Comparison of ENCODE assay signal across 8 cellular contexts in the genomic region with DNA sequence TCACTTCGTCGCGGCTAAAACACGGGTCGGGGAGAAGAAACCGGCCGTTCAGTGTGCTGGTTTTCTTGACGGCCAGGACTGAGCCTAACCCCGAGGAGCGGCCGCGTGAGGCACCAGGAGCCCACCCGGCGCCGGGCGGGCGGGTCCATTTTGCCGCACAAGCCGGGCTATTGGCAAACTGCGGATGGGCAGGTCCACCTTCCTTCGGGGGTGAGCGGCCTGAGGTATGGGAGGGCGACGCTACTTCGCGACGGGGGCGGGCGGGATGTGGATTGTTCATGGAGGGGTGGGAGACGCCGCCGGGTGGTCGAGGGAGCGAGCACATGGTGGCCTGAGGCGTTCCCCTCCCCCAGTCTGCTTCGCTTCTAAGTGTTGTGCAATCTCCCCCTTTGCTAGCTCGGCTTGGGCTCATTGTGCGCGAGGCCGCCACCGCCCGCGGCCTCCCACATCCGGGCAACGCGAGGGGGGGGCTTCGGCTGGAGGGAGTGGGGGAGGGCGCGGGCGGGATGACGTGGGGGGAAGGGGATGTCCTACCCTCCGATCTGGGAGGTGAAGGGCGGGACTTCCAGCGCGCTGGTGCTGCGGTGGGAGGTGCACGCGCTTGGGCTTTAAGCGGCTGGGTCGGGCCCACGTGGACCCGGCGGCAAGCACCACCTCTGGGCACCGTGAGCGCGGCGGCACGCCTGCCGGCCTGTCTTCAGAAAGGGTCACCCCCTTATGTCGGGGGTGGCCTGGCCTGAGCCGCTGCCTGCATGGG. TPM values are rescaled to one million over a fixed set of nuclear protein-coding genes. Genes with fewer than 3 reads are reported as not detected.
DNase-seq lines count a peak whose midpoint lies in the region; ATAC-seq and TF ChIP-seq lines count a peak whose summit lies in the region.

No MANE protein-coding gene starts in this region.

- H3K36me3 ChIP-seq in GM23338 (ENCODE audit: insufficient read depth): peaks cover 47% of the 10 kb centered on the region

- H3K79me2 ChIP-seq in GM23338 (replicated peaks; ENCODE audit: insufficient read depth): peaks cover 59% of the 10 kb centered on the region

- H3K4me3 Mint-ChIP-seq in GM23338: peak overlapping the region; percentile 90

- H3K4me2 ChIP-seq in GM23338: peak overlapping the region; percentile 100

- peak; percentile 25 for ATAC-seq in GM23338
- no peak for ATAC-seq in HG03139 (IDR thresholded peaks at IDR 0.05; ENCODE audit: unreplicated experiment)

- H4K20me1 ChIP-seq in GM23338 (replicated peaks; ENCODE audit: insufficient read depth): peaks cover 40% of the 10 kb centered on the region

- peak overlapping the region; percentile 100 for H3K27ac Mint-ChIP-seq in GM23338

- H3F3A ChIP-seq in GM23338 (replicated peaks; ENCODE audit: low read depth): peaks cover 70% of the 10 kb centered on the region

- H3K27ac ChIP-seq in C4-2B (peak overlapping the region; percentile 100), GM23338 (ENCODE audit: low read depth) (peak overlapping the region; percentile 97)

- no peak overlapping the region for H2AFZ ChIP-seq in GM23338

- no peaks in the 10 kb centered on the region for H3K27me3 ChIP-seq in GM23338 (ENCODE audit: insufficient read depth)

- no peaks in the 10 kb centered on the region for H3K9me2 ChIP-seq in GM23338 (ENCODE audit: insufficient read depth)

- peaks cover 11% of the 10 kb centered on the region; the same call in 2 of the 3 replicates for H3K9me3 Mint-ChIP-seq in GM23338

- peaks cover 52% of the 10 kb centered on the region for H3K4me1 Mint-ChIP-seq in GM23338

- DNase-seq in GM23338 (ENCODE audit: low spot score) (peak; percentile 88), NCI-H226 (peak; percentile 86), cerebellum (ENCODE audit: low spot score) (peak; percentile 93), kidney glomerular epithelial cell (lab: John Stamatoyannopoulos, UW) (peak; percentile 83)
- peak; percentile 83 for DNase-seq in activated CD4-positive, alpha-beta T cell treated with anti-CD3 and anti-CD28 coated beads for 1 hour
- DNase-seq in stimulated activated CD4-positive, alpha-beta T cell treated with anti-CD3 and anti-CD28 coated beads, Interleukin-15, amount 100 ng/mL, for 1 hour (ENCODE audit: low read depth in 1 of 2, low spot score in 1 of 2): peak; percentile 82 to 86

- TF ChIP-seq CTCF in C4-2B (conservative IDR thresholded peaks at IDR 0.05) (no peak), GM23338 (conservative IDR thresholded peaks at IDR 0.05; ENCODE audit: low read depth in 2 of 2) (no peak)

- peak overlapping the region; percentile 100 for H3K4me3 ChIP-seq in GM23338

- peaks cover 95% of the 10 kb centered on the region for H3K36me3 Mint-ChIP-seq in GM23338 (ENCODE audit: low read depth)

- peaks cover 39% of the 10 kb centered on the region for H3K27me3 Mint-ChIP-seq in GM23338 (ENCODE audit: insufficient read depth, low read depth, poor library complexity)

- H3K4me1 ChIP-seq in GM23338 (ENCODE audit: insufficient read depth): peaks cover 38% of the 10 kb centered on the region

TF ChIP-seq in GM23338, 12 proteins besides CTCF, POLR2A, EP300 and RAD21:
- TF ChIP-seq CREB1 (CRISPR knock-in tag; IDR thresholded peaks at IDR 0.05; ENCODE audit: low read depth): peak; percentile 75
- no peak for TF ChIP-seq EZH2 (IDR thresholded peaks at IDR 0.05; ENCODE audit: low read depth, unreplicated experiment)
- TF ChIP-seq STAT1 (IDR thresholded peaks at IDR 0.05; ENCODE audit: unreplicated experiment): no peak
- TF ChIP-seq, protein P1, sequence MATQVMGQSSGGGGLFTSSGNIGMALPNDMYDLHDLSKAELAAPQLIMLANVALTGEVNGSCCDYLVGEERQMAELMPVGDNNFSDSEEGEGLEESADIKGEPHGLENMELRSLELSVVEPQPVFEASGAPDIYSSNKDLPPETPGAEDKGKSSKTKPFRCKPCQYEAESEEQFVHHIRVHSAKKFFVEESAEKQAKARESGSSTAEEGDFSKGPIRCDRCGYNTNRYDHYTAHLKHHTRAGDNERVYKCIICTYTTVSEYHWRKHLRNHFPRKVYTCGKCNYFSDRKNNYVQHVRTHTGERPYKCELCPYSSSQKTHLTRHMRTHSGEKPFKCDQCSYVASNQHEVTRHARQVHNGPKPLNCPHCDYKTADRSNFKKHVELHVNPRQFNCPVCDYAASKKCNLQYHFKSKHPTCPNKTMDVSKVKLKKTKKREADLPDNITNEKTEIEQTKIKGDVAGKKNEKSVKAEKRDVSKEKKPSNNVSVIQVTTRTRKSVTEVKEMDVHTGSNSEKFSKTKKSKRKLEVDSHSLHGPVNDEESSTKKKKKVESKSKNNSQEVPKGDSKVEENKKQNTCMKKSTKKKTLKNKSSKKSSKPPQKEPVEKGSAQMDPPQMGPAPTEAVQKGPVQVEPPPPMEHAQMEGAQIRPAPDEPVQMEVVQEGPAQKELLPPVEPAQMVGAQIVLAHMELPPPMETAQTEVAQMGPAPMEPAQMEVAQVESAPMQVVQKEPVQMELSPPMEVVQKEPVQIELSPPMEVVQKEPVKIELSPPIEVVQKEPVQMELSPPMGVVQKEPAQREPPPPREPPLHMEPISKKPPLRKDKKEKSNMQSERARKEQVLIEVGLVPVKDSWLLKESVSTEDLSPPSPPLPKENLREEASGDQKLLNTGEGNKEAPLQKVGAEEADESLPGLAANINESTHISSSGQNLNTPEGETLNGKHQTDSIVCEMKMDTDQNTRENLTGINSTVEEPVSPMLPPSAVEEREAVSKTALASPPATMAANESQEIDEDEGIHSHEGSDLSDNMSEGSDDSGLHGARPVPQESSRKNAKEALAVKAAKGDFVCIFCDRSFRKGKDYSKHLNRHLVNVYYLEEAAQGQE (IDR thresholded peaks at IDR 0.05; ENCODE audit: unreplicated experiment): no peak
- TF ChIP-seq ZNF331 (CRISPR knock-in tag; IDR thresholded peaks at IDR 0.05; ENCODE audit: low read depth): no peak
- TF ChIP-seq, protein P2, sequence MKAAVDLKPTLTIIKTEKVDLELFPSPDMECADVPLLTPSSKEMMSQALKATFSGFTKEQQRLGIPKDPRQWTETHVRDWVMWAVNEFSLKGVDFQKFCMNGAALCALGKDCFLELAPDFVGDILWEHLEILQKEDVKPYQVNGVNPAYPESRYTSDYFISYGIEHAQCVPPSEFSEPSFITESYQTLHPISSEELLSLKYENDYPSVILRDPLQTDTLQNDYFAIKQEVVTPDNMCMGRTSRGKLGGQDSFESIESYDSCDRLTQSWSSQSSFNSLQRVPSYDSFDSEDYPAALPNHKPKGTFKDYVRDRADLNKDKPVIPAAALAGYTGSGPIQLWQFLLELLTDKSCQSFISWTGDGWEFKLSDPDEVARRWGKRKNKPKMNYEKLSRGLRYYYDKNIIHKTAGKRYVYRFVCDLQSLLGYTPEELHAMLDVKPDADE (IDR thresholded peaks at IDR 0.05): no peak
- peak; percentile 45 for TF ChIP-seq POLR2AphosphoS5 (IDR thresholded peaks at IDR 0.05; ENCODE audit: low read depth)
- TF ChIP-seq ZNF114 (CRISPR knock-in tag; IDR thresholded peaks at IDR 0.05): no peak
- no peak for TF ChIP-seq EZH2phosphoT487 (IDR thresholded peaks at IDR 0.05; ENCODE audit: unreplicated experiment)
- TF ChIP-seq JUNB (IDR thresholded peaks at IDR 0.05; ENCODE audit: unreplicated experiment): no peak
- TF ChIP-seq NANOG (IDR thresholded peaks at IDR 0.05; ENCODE audit: borderline replicate concordance): no peak
TF ChIP-seq in GM23338: peak in this region for 2.

RNA-seq across cellular contexts. Expression of a gene that starts 5.9 kb away (rescaled TPM):
- 0.62 TPM in 1 of 2 replicates, not detected in the other for total RNA-seq in GM23338 (2014; rRNA removed; shearing (Covaris generic))
- not detected in 2 replicates for polyA plus RNA-seq in GM23338 (2016; fragmentation: Nextera tagmentation; extraction: Ambion mirVana)
- 3.2 TPM for total RNA-seq in cerebellum

RNA-seq across cellular contexts. Expression of a gene that starts 10.2 kb away (rescaled TPM):
- 196 and 216 TPM in 2 replicates for total RNA-seq in GM23338 (2014; rRNA removed; shearing (Covaris generic))
- 65.1 and 65.8 TPM in 2 replicates for polyA plus RNA-seq in GM23338 (2016; fragmentation: Nextera tagmentation; extraction: Ambion mirVana)
- total RNA-seq in cerebellum: 37.6 TPM

RNA-seq across cellular contexts. Expression of a gene that starts 11.8 kb away (rescaled TPM):
- total RNA-seq in GM23338 (2014; rRNA removed; shearing (Covaris generic)): 125 and 138 TPM in 2 replicates
- polyA plus RNA-seq in GM23338 (2016; fragmentation: Nextera tagmentation; extraction: Ambion mirVana): 5.5 and 6.5 TPM in 2 replicates
- 44.9 TPM for total RNA-seq in cerebellum

RNA-seq across cellular contexts. Expression of a gene that starts 15.0 kb away (rescaled TPM):
- total RNA-seq in GM23338 (2014; rRNA removed; shearing (Covaris generic)): 1.5 TPM in 1 of 2 replicates, not detected in the other
- 1.9 and 2.2 TPM in 2 replicates for polyA plus RNA-seq in GM23338 (2016; fragmentation: Nextera tagmentation; extraction: Ambion mirVana)
- total RNA-seq in cerebellum: 1.1 TPM

RNA-seq across cellular contexts. Expression of a gene that starts 16.4 kb away (rescaled TPM):
- 23.6 and 43.0 TPM in 2 replicates for total RNA-seq in GM23338 (2014; rRNA removed; shearing (Covaris generic))
- polyA plus RNA-seq in GM23338 (2016; fragmentation: Nextera tagmentation; extraction: Ambion mirVana): 29.9 and 37.7 TPM in 2 replicates
- 1.5 TPM for total RNA-seq in cerebellum
